In the genomic region with DNA sequence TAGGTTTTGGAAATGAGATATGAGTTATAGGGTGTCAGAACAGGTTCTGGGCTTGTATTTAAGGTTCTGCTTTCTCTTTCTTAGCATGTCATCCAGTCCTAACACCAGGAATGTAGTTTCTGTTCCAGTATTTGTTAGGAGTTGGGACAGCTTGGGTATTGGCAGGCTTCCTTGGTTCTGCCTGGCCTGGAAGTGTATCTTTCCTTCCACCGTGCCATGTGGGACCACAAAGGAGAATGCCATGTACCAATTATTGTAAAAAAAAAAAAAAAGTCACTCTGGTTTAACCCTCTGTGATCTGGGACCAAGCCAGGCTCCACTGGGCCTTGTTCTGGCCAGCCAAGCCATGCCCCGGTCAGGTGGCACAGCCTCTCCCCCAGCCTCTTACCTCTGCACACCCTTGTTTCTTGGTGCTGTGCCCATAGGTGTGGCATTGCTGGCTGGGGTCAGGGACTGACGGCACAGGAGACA, we compare ENCODE assay signal across 1 cellular context.
TF ChIP-seq lines count a peak whose summit lies in the region.

No MANE protein-coding gene starts in this region.

TF ChIP-seq in IMR-90, 13 proteins besides CTCF, POLR2A, EP300 and RAD21 (continued from another document):
- TF ChIP-seq, protein P1, sequence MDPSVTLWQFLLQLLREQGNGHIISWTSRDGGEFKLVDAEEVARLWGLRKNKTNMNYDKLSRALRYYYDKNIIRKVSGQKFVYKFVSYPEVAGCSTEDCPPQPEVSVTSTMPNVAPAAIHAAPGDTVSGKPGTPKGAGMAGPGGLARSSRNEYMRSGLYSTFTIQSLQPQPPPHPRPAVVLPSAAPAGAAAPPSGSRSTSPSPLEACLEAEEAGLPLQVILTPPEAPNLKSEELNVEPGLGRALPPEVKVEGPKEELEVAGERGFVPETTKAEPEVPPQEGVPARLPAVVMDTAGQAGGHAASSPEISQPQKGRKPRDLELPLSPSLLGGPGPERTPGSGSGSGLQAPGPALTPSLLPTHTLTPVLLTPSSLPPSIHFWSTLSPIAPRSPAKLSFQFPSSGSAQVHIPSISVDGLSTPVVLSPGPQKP (IDR thresholded peaks at IDR 0.05; ENCODE audit: borderline replicate concordance, low read depth, low read length), result no peak
- TF ChIP-seq MAFK (IDR thresholded peaks at IDR 0.05; ENCODE audit: low read depth, low read length), result no peak
- no peak for TF ChIP-seq BHLHE40 (IDR thresholded peaks at IDR 0.05; ENCODE audit: low read depth, low read length)
- no peak for TF ChIP-seq MAZ (IDR thresholded peaks at IDR 0.05; ENCODE audit: borderline replicate concordance, low read depth, low read length)
- TF ChIP-seq RCOR1 (IDR thresholded peaks at IDR 0.05; ENCODE audit: insufficient replicate concordance, low read length), result no peak
